ENCODE assay signal across 1 cellular context in the genomic region with DNA sequence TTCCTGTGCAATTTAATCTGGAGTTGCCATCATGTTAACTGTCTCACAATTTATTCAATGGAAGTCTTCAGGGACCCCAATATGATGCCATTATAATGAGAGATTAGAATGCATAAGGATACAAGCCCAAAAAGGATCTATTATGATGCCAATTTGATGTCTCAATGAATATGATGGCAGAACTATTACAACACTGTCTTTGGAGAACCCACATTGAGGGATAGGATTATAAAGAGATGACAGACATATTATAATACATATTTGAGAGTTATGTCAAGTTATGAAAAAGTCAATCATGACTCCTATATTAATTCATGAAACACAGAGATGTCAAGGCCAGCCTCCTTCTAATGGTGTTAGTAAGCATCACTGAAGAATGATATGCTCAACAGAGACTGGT.
TF ChIP-seq lines count a peak whose summit lies in the region.

No MANE protein-coding gene starts in this region.

TF ChIP-seq in A549, 52 proteins besides CTCF, POLR2A, EP300 and RAD21 (continued from another document):
- TF ChIP-seq, protein P1, sequence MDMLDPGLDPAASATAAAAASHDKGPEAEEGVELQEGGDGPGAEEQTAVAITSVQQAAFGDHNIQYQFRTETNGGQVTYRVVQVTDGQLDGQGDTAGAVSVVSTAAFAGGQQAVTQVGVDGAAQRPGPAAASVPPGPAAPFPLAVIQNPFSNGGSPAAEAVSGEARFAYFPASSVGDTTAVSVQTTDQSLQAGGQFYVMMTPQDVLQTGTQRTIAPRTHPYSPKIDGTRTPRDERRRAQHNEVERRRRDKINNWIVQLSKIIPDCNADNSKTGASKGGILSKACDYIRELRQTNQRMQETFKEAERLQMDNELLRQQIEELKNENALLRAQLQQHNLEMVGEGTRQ (IDR thresholded peaks at IDR 0.05) = no peak
- TF ChIP-seq JUN (IDR thresholded peaks at IDR 0.05) (no peak), CBX8 (IDR thresholded peaks at IDR 0.05) (no peak), POLR2AphosphoS2 (conservative IDR thresholded peaks at IDR 0.05; ENCODE audit: low read length) (no peak), MAFK (IDR thresholded peaks at IDR 0.05; ENCODE audit: partially characterized antibody) (no peak), ESRRA (IDR thresholded peaks at IDR 0.05; ENCODE audit: borderline replicate concordance, low read length) (no peak), RNF2 (IDR thresholded peaks at IDR 0.05; ENCODE audit: borderline replicate concordance, low read depth) (no peak), NFE2L2 (conservative IDR thresholded peaks at IDR 0.05; ENCODE audit: low read length) (no peak), RCOR1 (IDR thresholded peaks at IDR 0.05; ENCODE audit: low read depth, low read length) (no peak), CHD4 (IDR thresholded peaks at IDR 0.05; ENCODE audit: borderline replicate concordance) (no peak), GATA3 (IDR thresholded peaks at IDR 0.05; ENCODE audit: borderline replicate concordance) (no peak), HOXA7 (CRISPR knock-in tag; IDR thresholded peaks at IDR 0.05) (no peak)
- TF ChIP-seq, protein P2, sequence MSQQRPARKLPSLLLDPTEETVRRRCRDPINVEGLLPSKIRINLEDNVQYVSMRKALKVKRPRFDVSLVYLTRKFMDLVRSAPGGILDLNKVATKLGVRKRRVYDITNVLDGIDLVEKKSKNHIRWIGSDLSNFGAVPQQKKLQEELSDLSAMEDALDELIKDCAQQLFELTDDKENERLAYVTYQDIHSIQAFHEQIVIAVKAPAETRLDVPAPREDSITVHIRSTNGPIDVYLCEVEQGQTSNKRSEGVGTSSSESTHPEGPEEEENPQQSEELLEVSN (IDR thresholded peaks at IDR 0.05; ENCODE audit: borderline replicate concordance, low read depth) = no peak
